ENCODE assay signal across 12 cellular contexts in genomic region chrX:53084043-53084570, GRCh38. TPM values are rescaled to one million over a fixed set of nuclear protein-coding genes. Genes with fewer than 3 reads are reported as not detected.
DNase-seq lines count a peak whose midpoint lies in the region; ATAC-seq, FAIRE-seq and TF ChIP-seq lines count a peak whose summit lies in the region.
"Had no signal": no experiment of that assay in that cellular context is flagged by ENCODE, and none has a peak within 500 bp of the region (broad histone marks: within the 10 kb centered on the region; RNA-seq: fewer than 3 reads in every experiment).

No MANE protein-coding gene starts in this region.

- CTCF ChIA-PET in PC-3 (lab: Charles Lee), result no interaction called here

- peaks cover 0 to 8% (median 0%) of the 10 kb centered on the region in 11 experiments; a peak in 3 of 22 replicates for H3K9me3 ChIP-seq in BLaER1 treated with 17β-estradiol and CSF1 and Interleukin-3, amounts not matched to agents 10 nM and 100 nM (replicated peaks in 1 of 11)
- no peaks in the 10 kb centered on the region for H3K9me3 ChIP-seq in PC-3 (ENCODE audit: low read length)
- H3K9me3 ChIP-seq in endocrine pancreas (ENCODE audit: control insufficient read depth, low read length), result no peaks in the 10 kb centered on the region
- no peaks in the 10 kb centered on the region for H3K9me3 ChIP-seq in ovary

- peak overlapping the region in 3 of 10 experiments; percentile 77 to 85 (median 79); a peak in 4 of 20 replicates for H3K4me3 ChIP-seq in BLaER1 treated with 17β-estradiol and CSF1 and Interleukin-3, amounts not matched to agents 10 nM and 100 nM
- 0 out of 2 replicates have a peak overlapping the region, but pooled peaks have one; percentile 85 for H3K4me3 ChIP-seq in PC-3 (ENCODE audit: low read length)
- H3K4me3 ChIP-seq in endocrine pancreas (ENCODE audit: control insufficient read depth, insufficient read depth, low read length), result peak overlapping the region; percentile 68
- peak overlapping the region; percentile 84 for H3K4me3 ChIP-seq in ovary

- H3K4me2 ChIP-seq in BLaER1 treated with 17β-estradiol and CSF1 and Interleukin-3, amounts not matched to agents 10 nM and 100 nM, result peak overlapping the region in 9 of 11 experiments; percentile 75 to 88 (median 82); a peak in 13 of 22 replicates
- H3K4me2 ChIP-seq in PC-3 (ENCODE audit: low read length), result peak overlapping the region; percentile 83; the same call in 1 of the 2 replicates

- intact Hi-C loops in PC-3 (cut with micrococcal nuclease) (no loop called here), ovary (cut with DNase I) (no loop called here)

- FAIRE-seq in D721Med (lab: Jason Lieb, UNC), result no peak

- peaks cover 6 to 29% (median 19%) of the 10 kb centered on the region in 10 experiments; a peak in 17 of 20 replicates for H3K4me1 ChIP-seq in BLaER1 treated with 17β-estradiol and CSF1 and Interleukin-3, amounts not matched to agents 10 nM and 100 nM
- H3K4me1 ChIP-seq in PC-3 (ENCODE audit: insufficient read depth, low read length), result peaks cover 10% of the 10 kb centered on the region
- H3K4me1 ChIP-seq in endocrine pancreas (ENCODE audit: control insufficient read depth, insufficient read depth, low read length), result peaks cover 7% of the 10 kb centered on the region
- peaks cover 3% of the 10 kb centered on the region for H3K4me1 ChIP-seq in ovary (ENCODE audit: insufficient read depth)

- 0 out of 22 replicates have a peak overlapping the region, but pooled peaks of 1 of the 11 experiments have one; percentile 86 for H3K9ac ChIP-seq in BLaER1 treated with 17β-estradiol and CSF1 and Interleukin-3, amounts not matched to agents 10 nM and 100 nM
- H3K9ac ChIP-seq in PC-3 (ENCODE audit: low read length) (no peak overlapping the region), endocrine pancreas (ENCODE audit: control insufficient read depth, insufficient read depth, low read length) (no peak overlapping the region)

- H3F3A ChIP-seq in PC-3 (ENCODE audit: low read length, unreplicated experiment), result no peaks in the 10 kb centered on the region

- H2AFZ ChIP-seq in PC-3 (ENCODE audit: low read length), result no peak overlapping the region

- ATAC-seq in PC-3, result no peak
- no peak for ATAC-seq in HG02870 (IDR thresholded peaks at IDR 0.05; ENCODE audit: unreplicated experiment)

- TF ChIP-seq CTCF in PC-3 (conservative IDR thresholded peaks at IDR 0.05; ENCODE audit: low read depth, low read length) (no peak), ovary (IDR thresholded peaks at IDR 0.05) (no peak), D721Med (IDR thresholded peaks at IDR 0.05; ENCODE audit: insufficient read depth, missing control alignments) (no peak)

- H3K9me2 ChIP-seq in PC-3 (replicated peaks; ENCODE audit: low read length), result no peaks in the 10 kb centered on the region

- peaks cover 7 to 46% (median 25%) of the 10 kb centered on the region in 11 experiments; a peak in 18 of 22 replicates for H3K36me3 ChIP-seq in BLaER1 treated with 17β-estradiol and CSF1 and Interleukin-3, amounts not matched to agents 10 nM and 100 nM
- H3K36me3 ChIP-seq in PC-3 (ENCODE audit: low read depth, low read length), result peaks cover 8% of the 10 kb centered on the region
- H3K36me3 ChIP-seq in endocrine pancreas (ENCODE audit: control insufficient read depth, insufficient read depth, low read length), result peaks cover 7% of the 10 kb centered on the region
- no peaks in the 10 kb centered on the region for H3K36me3 ChIP-seq in ovary

- POLR2A ChIA-PET in PC-3 (lab: Charles Lee; ENCODE audit: unreplicated experiment), result no interaction called here

- H3K27ac ChIP-seq in BLaER1 treated with 17β-estradiol and CSF1 and Interleukin-3, amounts not matched to agents 10 nM and 100 nM, result no peak overlapping the region
- H3K27ac ChIP-seq in PC-3 (ENCODE audit: low read length) (no peak overlapping the region), ovary (peak overlapping the region in 1 of 2 donors; percentile 96)

- DNase-seq in PC-3, result no peak
- no peak for DNase-seq in ovary
- no peak for DNase-seq in SKM-1 treated with dmso at 0.1 percent for 144 hours (lab: John Stamatoyannopoulos, UW; ENCODE audit: unreplicated experiment)
- DNase-seq in D721Med (ENCODE audit: insufficient read length, low spot score), result no peak
- no peak for DNase-seq in NCI-H2196 (lab: John Stamatoyannopoulos, UW; ENCODE audit: unreplicated experiment)
- DNase-seq: GDM1; NCI-H526; stimulated activated CD4-positive, alpha-beta T cell treated with anti-CD3 and anti-CD28 coated beads, Interleukin-4, amount 100 ng/mL, for 1 hour had no signal

- TF ChIP-seq POLR2A in ovary (IDR thresholded peaks at IDR 0.05), result peak; percentile 3

- H3K79me2 ChIP-seq in PC-3 (ENCODE audit: low read length), result peaks cover 23% of the 10 kb centered on the region

- peaks cover 0 to 68% (median 47%) of the 10 kb centered on the region in 11 experiments; a peak in 17 of 22 replicates for H4K20me1 ChIP-seq in BLaER1 treated with 17β-estradiol and CSF1 and Interleukin-3, amounts not matched to agents 10 nM and 100 nM
- peaks cover 17% of the 10 kb centered on the region for H4K20me1 ChIP-seq in PC-3 (ENCODE audit: low read length)

- no TSS peak for BruUV-seq in PC-3 (replicated peaks; lab: Mats Ljungman, UMichigan)

- WGBS in ovary, 3 donors, result 33 to 57% (median 39%) methylated on average over 4 of the region's 4 CpGs

- TF ChIP-seq EP300 in ovary (IDR thresholded peaks at IDR 0.05), result no peak

- peaks cover 50 to 74% (median 64%) of the 10 kb centered on the region in 11 experiments for H3K27me3 ChIP-seq in BLaER1 treated with 17β-estradiol and CSF1 and Interleukin-3, amounts not matched to agents 10 nM and 100 nM
- H3K27me3 ChIP-seq in PC-3 (ENCODE audit: low read length) (no peaks in the 10 kb centered on the region), endocrine pancreas (ENCODE audit: control insufficient read depth, insufficient read depth, low read length) (no peaks in the 10 kb centered on the region), ovary (no peaks in the 10 kb centered on the region)

RNA-seq across cellular contexts. Expression of gene TSPYL2, which starts 1.9 kb away (rescaled TPM):
- total RNA-seq in PC-3 (2014; rRNA removed) (22.4 and 23.2 TPM in 2 replicates), ovary (100 to 1,000 TPM; 104 to 232 (median 166) TPM)
- 100 to 1,000 TPM; 167 to 185 TPM for polyA plus RNA-seq in ovary

RNA-seq across cellular contexts. Expression of gene KANTR, which starts 9.8 kb away (rescaled TPM):
- total RNA-seq in PC-3 (2014; rRNA removed) (9.3 and 9.7 TPM in 2 replicates), ovary (10 to 100 TPM; 12.8 to 21.0 (median 15.3) TPM)
- 1 to 10 TPM; 7.5 to 8.4 TPM for polyA plus RNA-seq in ovary

RNA-seq across cellular contexts. Expression of gene GPR173, which starts 35.5 kb away (rescaled TPM):
- total RNA-seq in PC-3 (2014; rRNA removed) (1.6 and 2.2 TPM in 2 replicates), ovary (10 to 100 TPM in 3 of 7 donors, 1 to 10 TPM in 4; 2.9 to 15.6 (median 8.4) TPM)
- polyA plus RNA-seq in ovary, result 1 to 10 TPM; 4.0 to 4.1 TPM
- total RNA-seq: T-helper 1 cell treated with Interleukin-12 subunit alpha and Interleukin-12 subunit beta and Interleukin-4 antibody, amounts not matched to agents 30 ng/mL and 1 ng/mL, for 36 hours had no signal
